In genomic region chr19:16619456-16619855, GRCh38 we compare ENCODE assay signal across 1 cellular context.
TF ChIP-seq lines count a peak whose summit lies in the region.

No MANE protein-coding gene starts in this region.

TF ChIP-seq in GM23338, 12 proteins besides CTCF, POLR2A, EP300 and RAD21:
- no peak for TF ChIP-seq POLR2AphosphoS5 (IDR thresholded peaks at IDR 0.05; ENCODE audit: low read depth)
- TF ChIP-seq NANOG (IDR thresholded peaks at IDR 0.05; ENCODE audit: borderline replicate concordance), result no peak
- TF ChIP-seq STAT1 (IDR thresholded peaks at IDR 0.05; ENCODE audit: unreplicated experiment), result no peak
- TF ChIP-seq ETS1 (IDR thresholded peaks at IDR 0.05), result no peak
- TF ChIP-seq REST (IDR thresholded peaks at IDR 0.05; ENCODE audit: unreplicated experiment), result no peak
- TF ChIP-seq CREB1 (CRISPR knock-in tag; IDR thresholded peaks at IDR 0.05; ENCODE audit: low read depth), result no peak
- no peak for TF ChIP-seq EZH2 (IDR thresholded peaks at IDR 0.05; ENCODE audit: low read depth, unreplicated experiment)
- no peak for TF ChIP-seq JUNB (IDR thresholded peaks at IDR 0.05; ENCODE audit: unreplicated experiment)
- no peak for TF ChIP-seq ZNF114 (CRISPR knock-in tag; IDR thresholded peaks at IDR 0.05)
- TF ChIP-seq ZNF331 (CRISPR knock-in tag; IDR thresholded peaks at IDR 0.05; ENCODE audit: low read depth), result no peak
- no peak for TF ChIP-seq ZNF462 (CRISPR knock-in tag; IDR thresholded peaks at IDR 0.05)
- TF ChIP-seq EZH2phosphoT487 (IDR thresholded peaks at IDR 0.05; ENCODE audit: unreplicated experiment), result no peak
